ENCODE assay signal across 8 cellular contexts in genomic region chr17:64985905-64986720, GRCh38.
A peak's percentile ranks its signal among the peaks of the same experiment; 100 is the strongest.
DNase-seq lines count a peak whose midpoint lies in the region; ATAC-seq and TF ChIP-seq lines count a peak whose summit lies in the region.
"Not testable (repeated sequence)": the region's sequence is repeated elsewhere in the genome, so short reads cannot be mapped to it uniquely, and the experiment has no call there.

No MANE protein-coding gene starts in this region.

- DNase-seq in C1 segment of cervical spinal cord (lab: John Stamatoyannopoulos, UW) (peak in 9 of 14 donors; percentile 11 to 72 (median 34)), NB4 (ENCODE audit: low read depth) (peak; percentile 96), body of pancreas (peak in 1 of 4 donors; percentile 79)
- DNase-seq in activated CD4-positive, alpha-beta T cell treated with anti-CD3 and anti-CD28 coated beads, Interleukin-2, amount 50 U/mL, for 1 hour, result peak; percentile 61
- not testable (repeated sequence) for DNase-seq in lung (ENCODE audit: low spot score)
- peak; percentile 33 to 59 for DNase-seq in stimulated activated CD4-positive, alpha-beta T cell treated with anti-CD3 and anti-CD28 coated beads, Interleukin-4, amount 100 ng/mL, for 48 hours (ENCODE audit: low read depth in 2 of 2)

- not testable (repeated sequence) for H3K9me3 ChIP-seq in body of pancreas; lung (ENCODE audit: control insufficient read depth in 2 of 2, insufficient read depth in 1 of 2, low read length in 1 of 2)

- 69 to 70% methylated on average over 16 of the region's 16 CpGs for WGBS in body of pancreas, 2 donors
- 19 to 52% methylated on average over 16 of the region's 16 CpGs for WGBS in lung, 2 donors

- not testable (repeated sequence) for TF ChIP-seq CTCF in NB4 (IDR thresholded peaks at IDR 0.05; ENCODE audit: low read depth, low read length); body of pancreas (IDR thresholded peaks at IDR 0.05); lung (IDR thresholded peaks at IDR 0.05; ENCODE audit: control extremely low read depth, extremely low read depth)

- not testable (repeated sequence) for H3K27me3 ChIP-seq in body of pancreas; lung (ENCODE audit: control insufficient read depth, insufficient read depth)

- H3K4me3 ChIP-seq in NB4 (ENCODE audit: low read depth, low read length), result peak overlapping the region; percentile 62
- not testable (repeated sequence) for H3K4me3 ChIP-seq in body of pancreas, lung

- not testable (repeated sequence) for H3K4me1 ChIP-seq in body of pancreas; lung (ENCODE audit: control insufficient read depth in 2 of 2, insufficient read depth in 2 of 2, low read length in 2 of 2)

- peak; percentile 49 for TF ChIP-seq POLR2A in GM19099 (IDR thresholded peaks at IDR 0.05; ENCODE audit: extremely low read depth, insufficient read length, low read depth)
- not testable (repeated sequence) for TF ChIP-seq POLR2A in NB4 (IDR thresholded peaks at IDR 0.05; ENCODE audit: extremely low read depth, insufficient read length)
- peak in 2 of 3 donors; percentile 14 to 41 for TF ChIP-seq POLR2A in body of pancreas (IDR thresholded peaks at IDR 0.05)

- not testable (repeated sequence) for H3K36me3 ChIP-seq in body of pancreas (replicated peaks in 1 of 2; ENCODE audit: insufficient read depth in 1 of 2, low read depth in 2 of 2); lung (ENCODE audit: control insufficient read depth in 2 of 2, insufficient read depth in 2 of 2, low read length in 2 of 2)

- ATAC-seq in HG02943 (IDR thresholded peaks at IDR 0.05; ENCODE audit: low read depth, unreplicated experiment), result peak; percentile 93
- ATAC-seq in body of pancreas, result peak; percentile 33
- ATAC-seq in lung (ENCODE audit: insufficient read depth, low FRiP score), result peak; percentile 61

- H3K27ac ChIP-seq in body of pancreas (peak overlapping the region in 3 of 4 donors; percentile 22 to 72 (median 26)), lung (ENCODE audit: low read depth in 1 of 2, low read length in 1 of 2) (peak overlapping the region; percentile 56 to 78)

- intact Hi-C loops in body of pancreas (cut with DNase I), result not testable (repeated sequence)

Comparison
In these comparisons a context has a peak if more than half of its experiments do, and no peak if none do; other contexts are left out.
1. ATAC-seq: peak in every context shown above with its lines; median percentile 93 in HG02943; 61 in lung; 33 in body of pancreas.